Comparison of ENCODE assay signal across 8 cellular contexts in the genomic region with DNA sequence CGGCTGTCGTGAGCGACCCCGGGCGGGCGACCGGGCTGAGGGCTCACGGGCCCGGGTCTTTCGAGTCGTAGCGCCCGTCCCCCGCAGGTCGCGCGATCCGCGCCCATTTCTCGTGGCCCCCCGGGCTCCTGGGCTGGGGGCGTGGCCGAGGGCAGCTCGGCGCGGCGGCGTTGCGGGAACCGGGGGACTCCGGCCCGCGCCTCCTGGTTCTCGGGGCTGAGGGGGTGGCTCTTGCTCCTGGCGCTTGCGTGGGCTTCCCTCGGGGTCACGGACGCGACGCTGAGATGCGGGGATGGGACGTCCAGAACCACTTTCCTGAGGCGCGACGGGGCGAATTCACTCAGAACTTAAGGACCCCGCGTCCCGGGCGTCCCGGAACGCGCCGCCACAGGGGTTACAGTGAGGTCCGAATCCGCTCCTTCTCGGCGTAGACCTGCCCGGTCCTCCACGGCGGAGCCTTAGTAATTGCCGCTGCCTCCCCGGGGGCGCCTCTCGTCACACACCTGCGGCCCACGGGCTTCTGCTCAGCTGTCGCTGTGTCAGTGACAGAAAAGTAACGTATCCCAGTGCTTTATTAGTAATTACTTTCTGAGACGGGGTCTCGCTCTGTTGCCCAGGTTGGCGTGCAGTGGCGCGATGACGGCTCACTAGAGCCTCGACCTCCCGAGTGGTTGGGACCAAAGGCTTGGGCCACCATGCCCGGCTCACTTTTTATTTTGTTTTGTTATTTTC. TPM values are rescaled to one million over a fixed set of nuclear protein-coding genes. Genes with fewer than 3 reads are reported as not detected.
DNase-seq lines count a peak whose midpoint lies in the region; ATAC-seq and TF ChIP-seq lines count a peak whose summit lies in the region.

No MANE protein-coding gene starts in this region.

- no peaks in the 10 kb centered on the region for H3K27me3 Mint-ChIP-seq in osteocyte (ENCODE audit: unreplicated experiment)

- DNase-seq in activated T-cell treated with anti-CD3 and anti-CD28 coated beads for 48 hours (ENCODE audit: low read depth) = peak; percentile 31
- DNase-seq in foreskin keratinocyte = no peak
- peak; percentile 85 for DNase-seq in osteocyte (ENCODE audit: extremely low spot score, unreplicated experiment)
- DNase-seq in NCI-H524 treated with DMSO at 0.1 percent for 48 hours (lab: John Stamatoyannopoulos, UW) = no peak
- no peak for DNase-seq in hypothalamus (lab: John Stamatoyannopoulos, UW)

- no peaks in the 10 kb centered on the region for H3K9me3 Mint-ChIP-seq in osteocyte (ENCODE audit: unreplicated experiment)

- peak overlapping the region; percentile 76 for H3K27ac Mint-ChIP-seq in osteocyte (ENCODE audit: unreplicated experiment)

- peaks cover 55% of the 10 kb centered on the region for H3K79me2 ChIP-seq in DOHH2 (ENCODE audit: control insufficient read depth, low read length)

- TF ChIP-seq CTCF in DOHH2 (IDR thresholded peaks at IDR 0.05; ENCODE audit: low read depth, low read length, poor library complexity, severe bottlenecking) = no peak
- no peak for TF ChIP-seq CTCF in foreskin keratinocyte (conservative IDR thresholded peaks at IDR 0.05)
- TF ChIP-seq CTCF in osteocyte (IDR thresholded peaks at IDR 0.05) = no peak

- peaks cover 8% of the 10 kb centered on the region for H3K4me1 ChIP-seq in DOHH2 (ENCODE audit: control insufficient read depth, low read length)
- no peaks in the 10 kb centered on the region for H3K4me1 ChIP-seq in HUES64 (ENCODE audit: insufficient read depth, low read length)
- peaks cover 3% of the 10 kb centered on the region for H3K4me1 ChIP-seq in foreskin keratinocyte

- peaks cover 16% of the 10 kb centered on the region for H3K4me1 Mint-ChIP-seq in osteocyte (ENCODE audit: unreplicated experiment)

- H3K4me3 ChIP-seq in DOHH2 (ENCODE audit: low read length) (peak overlapping the region; percentile 79), HUES64 (ENCODE audit: low read length) (peak overlapping the region; percentile 98)

- H3K4me3 Mint-ChIP-seq in osteocyte (ENCODE audit: unreplicated experiment) = peak overlapping the region; percentile 87

- H3K4me2 ChIP-seq in DOHH2 (ENCODE audit: low read length) = peak overlapping the region; percentile 66

- peak overlapping the region; percentile 37 for H3K27ac ChIP-seq in DOHH2 (ENCODE audit: low read depth, low read length)
- H3K27ac ChIP-seq in HUES64 (ENCODE audit: low read depth, low read length) = peak overlapping the region; percentile 82
- peak overlapping the region; percentile 86 for H3K27ac ChIP-seq in foreskin keratinocyte

- peaks cover 13% of the 10 kb centered on the region for H3F3A ChIP-seq in DOHH2 (ENCODE audit: control insufficient read depth, insufficient read depth)

- 2% methylated on average over 79 of the region's 79 CpGs for WGBS in HUES64

- H3K27me3 ChIP-seq in DOHH2 (ENCODE audit: control insufficient read depth, low read length) (no peaks in the 10 kb centered on the region), HUES64 (ENCODE audit: insufficient read depth, low read length) (no peaks in the 10 kb centered on the region), foreskin keratinocyte (no peaks in the 10 kb centered on the region)

- no peaks in the 10 kb centered on the region for H3K36me3 Mint-ChIP-seq in osteocyte (ENCODE audit: unreplicated experiment)

- peaks cover 11% of the 10 kb centered on the region; the same call in 1 of the 2 replicates for H4K20me1 ChIP-seq in DOHH2 (ENCODE audit: control insufficient read depth, insufficient read depth, low read depth, low read length)

- peak overlapping the region; percentile 95 for H3K9ac ChIP-seq in HUES64 (ENCODE audit: low read depth, low read length)

- H3K36me3 ChIP-seq in DOHH2 (ENCODE audit: control insufficient read depth, low read length) (peaks cover 7% of the 10 kb centered on the region; the same call in 1 of the 2 replicates), HUES64 (ENCODE audit: insufficient read depth, low read length) (no peaks in the 10 kb centered on the region)

- no peaks in the 10 kb centered on the region for H3K9me2 ChIP-seq in DOHH2 (replicated peaks; ENCODE audit: control insufficient read depth, low read length)

- H3K9me3 ChIP-seq in DOHH2 (ENCODE audit: control insufficient read depth, insufficient read depth, low read length) = no peaks in the 10 kb centered on the region
- no peaks in the 10 kb centered on the region for H3K9me3 ChIP-seq in HUES64 (ENCODE audit: insufficient read depth, low read depth, low read length)

- peak; percentile 44 for ATAC-seq in GM21447 (IDR thresholded peaks at IDR 0.05; ENCODE audit: unreplicated experiment)
- ATAC-seq in foreskin keratinocyte = peak; percentile 27

RNA-seq across cellular contexts. Expression of gene EP400, which starts 0.6 kb away (rescaled TPM):
- 24.5 TPM for polyA plus RNA-seq in HUES64 (2013, experiment 1 of 2)
- polyA plus RNA-seq in HUES64 (2013, experiment 2 of 2) = 27.7 TPM
- total RNA-seq in foreskin keratinocyte = 15.5 and 18.4 TPM in 2 replicates
- polyA plus RNA-seq in foreskin keratinocyte = 9.5 and 11.7 TPM in 2 replicates
- 51.3 and 51.8 TPM in 2 replicates for total RNA-seq in osteocyte

RNA-seq across cellular contexts. Expression of gene PUS1, which starts 21.3 kb away (rescaled TPM):
- polyA plus RNA-seq in HUES64 (2013, experiment 1 of 2) = 53.9 TPM
- 37.2 TPM for polyA plus RNA-seq in HUES64 (2013, experiment 2 of 2)
- 26.4 and 31.8 TPM in 2 replicates for total RNA-seq in foreskin keratinocyte
- 46.8 and 47.4 TPM in 2 replicates for polyA plus RNA-seq in foreskin keratinocyte
- 18.8 and 19.5 TPM in 2 replicates for total RNA-seq in osteocyte

RNA-seq across cellular contexts. Expression of gene ULK1, which starts 55.9 kb away (rescaled TPM):
- 23.2 TPM for polyA plus RNA-seq in HUES64 (2013, experiment 1 of 2)
- polyA plus RNA-seq in HUES64 (2013, experiment 2 of 2) = 27.8 TPM
- total RNA-seq in foreskin keratinocyte = 5.4 and 7.0 TPM in 2 replicates
- polyA plus RNA-seq in foreskin keratinocyte = 4.5 and 6.0 TPM in 2 replicates
- total RNA-seq in osteocyte = 69.6 and 74.7 TPM in 2 replicates

Comparison
In these comparisons a context has a peak if more than half of its experiments do, and no peak if none do; other contexts are left out.
1. DNase-seq: peak in activated T-cell treated with anti-CD3 and anti-CD28 coated beads for 48 hours (single experiment) and osteocyte (single experiment); none in foreskin keratinocyte (0 of 2), NCI-H524 treated with DMSO at 0.1 percent for 48 hours (single experiment) and hypothalamus (0 of 51).
2. Peak in every context shown above with its lines, with median percentiles within 50 percentile points of each other: H3K27ac ChIP-seq.